In the genomic region with DNA sequence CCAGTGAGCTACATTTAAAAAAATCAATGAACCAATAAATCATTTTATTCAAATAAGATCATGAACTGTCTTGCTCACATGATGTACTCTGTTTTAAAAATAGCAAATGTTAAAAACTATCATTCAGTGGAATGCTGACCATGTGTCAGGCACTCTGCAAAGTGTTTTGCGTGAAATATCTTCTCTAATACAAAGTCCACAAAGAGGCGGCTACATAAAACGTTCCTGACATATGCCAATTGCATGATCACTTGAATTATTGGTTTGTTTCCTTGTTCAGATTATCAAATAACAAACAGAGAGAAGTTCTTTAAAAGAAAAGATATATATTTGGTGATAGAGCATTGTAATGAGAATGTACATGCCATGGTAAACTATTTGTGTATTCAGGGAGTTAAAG, we compare ENCODE assay signal across 28 cellular contexts. TPM values are rescaled to one million over a fixed set of nuclear protein-coding genes. Genes with fewer than 3 reads are reported as not detected.
"Had no signal": no experiment of that assay in that cellular context is flagged by ENCODE, and none has a peak within 500 bp of the region (broad histone marks: within the 10 kb centered on the region; RNA-seq: fewer than 3 reads in every experiment).

No MANE protein-coding gene starts in this region.

- DNase-seq: caudate nucleus; dorsolateral prefrontal cortex; effector CD4-positive, alpha-beta T cell; gastrocnemius medialis; head of caudate nucleus; kidney glomerular epithelial cell; mammary epithelial cell; mesendoderm; midbrain; naive thymus-derived CD8-positive, alpha-beta T cell; nephron progenitor cell; nucleus accumbens; psoas muscle; right cardiac atrium; stimulated activated CD4-positive, alpha-beta T cell treated with anti-CD3 and anti-CD28 coated beads, Interleukin-12 subunit alpha, Interleukin-12 subunit beta, amount 100 ng/mL, for 4 hours; stimulated activated CD4-positive, alpha-beta T cell treated with anti-CD3 and anti-CD28 coated beads, Interleukin-1b, Interleukin-23, amount 100 ng/mL, for 48 hours; stimulated activated CD4-positive, alpha-beta T cell treated with anti-CD3 and anti-CD28 coated beads, Interleukin-4, amount 100 ng/mL, for 24 hours; stimulated activated naive CD8-positive, alpha-beta T cell treated with anti-CD3 and anti-CD28 coated beads, Interleukin-15, Interleukin-2, amounts not matched to agents 100 U/mL and 50 U/mL, for 24 hours; upper lobe of right lung; uterus had no signal

- H3K4me3 ChIP-seq: dorsolateral prefrontal cortex, gastrocnemius medialis, psoas muscle, smooth muscle cell, thoracic aorta, tibial nerve, upper lobe of right lung, uterus had no signal

- FAIRE-seq: colon had no signal

- H3K27me3 ChIP-seq: dorsolateral prefrontal cortex, gastrocnemius medialis, tibial nerve, upper lobe of right lung, uterus had no signal

- H3K36me3 ChIP-seq: tibial nerve, uterus had no signal

- H3K27ac ChIP-seq: dorsolateral prefrontal cortex, gastrocnemius medialis, psoas muscle, thoracic aorta, tibial nerve, upper lobe of right lung, uterus had no signal

- H3K4me2 ChIP-seq: smooth muscle cell had no signal

- H3K9me3 ChIP-seq: gastrocnemius medialis, psoas muscle, thoracic aorta, tibial nerve, upper lobe of right lung, uterus had no signal

- H3K4me1 ChIP-seq: psoas muscle, upper lobe of right lung, uterus had no signal

- ATAC-seq: gastrocnemius medialis; naive thymus-derived CD8-positive, alpha-beta T cell; psoas muscle; right cardiac atrium; stimulated activated memory B cell treated with anti-CD40 and anti-IgM and Interleukin-4, amounts not matched to agents 10 μg/mL and 1 μg/mL and 100 μg/mL, for 72 hours; stimulated activated naive CD8-positive, alpha-beta T cell treated with anti-CD3 and anti-CD28 coated beads, Interleukin-15, Interleukin-2, amounts not matched to agents 100 U/mL and 50 U/mL, for 24 hours; upper lobe of right lung had no signal

RNA-seq across cellular contexts. Expression of a gene that starts 10.7 kb away (rescaled TPM):
- total RNA-seq: glomerular endothelial cell; myocyte; naive thymus-derived CD8-positive, alpha-beta T cell; renal cortical epithelial cell; smooth muscle cell had no signal
- polyA plus RNA-seq: mammary epithelial cell; naive thymus-derived CD8-positive, alpha-beta T cell; smooth muscle cell had no signal

RNA-seq across cellular contexts. Expression of a gene that starts 52.5 kb away (rescaled TPM):
- total RNA-seq: glomerular endothelial cell; naive thymus-derived CD8-positive, alpha-beta T cell; smooth muscle cell; thoracic aorta had no signal
- polyA plus RNA-seq: mammary epithelial cell; naive thymus-derived CD8-positive, alpha-beta T cell; smooth muscle cell had no signal
